Comparison of ENCODE assay signal across 22 cellular contexts in genomic region chr2:175463639-175464310, GRCh38.
DNase-seq lines count a peak whose midpoint lies in the region; ATAC-seq and TF ChIP-seq lines count a peak whose summit lies in the region.
"Had no signal": no experiment of that assay in that cellular context is flagged by ENCODE, and none has a peak within 500 bp of the region (broad histone marks: within the 10 kb centered on the region; RNA-seq: fewer than 3 reads in every experiment).

No MANE protein-coding gene starts in this region.

- no peak for TF ChIP-seq CTCF in HEK293 (tag by site-specific recombination; IDR thresholded peaks at IDR 0.05)
- no peak for TF ChIP-seq CTCF in ovary (IDR thresholded peaks at IDR 0.05)

- no peaks in the 10 kb centered on the region for H3K36me3 ChIP-seq in HEK293 (ENCODE audit: control insufficient read depth in 2 of 2, insufficient read depth in 1 of 2, low read length in 2 of 2)
- no peaks in the 10 kb centered on the region for H3K36me3 ChIP-seq in adipocyte (ENCODE audit: control insufficient read depth, insufficient read depth, low read length, severe bottlenecking)
- H3K36me3 ChIP-seq in ovary, result no peaks in the 10 kb centered on the region
- H3K36me3 ChIP-seq: pancreas had no signal

- H3K27ac ChIP-seq in HEK293 (ENCODE audit: extremely low read depth, low read depth, low read length), result no peak overlapping the region
- no peak overlapping the region for H3K27ac ChIP-seq in ovary
- H3K27ac ChIP-seq: epithelial cell of prostate, foreskin keratinocyte, hepatocyte, pancreas had no signal

- DNase-seq in NCI-H69 (lab: John Stamatoyannopoulos, UW), result peak; percentile 25
- DNase-seq in adipocyte (ENCODE audit: low read depth), result peak; percentile 66
- no peak for DNase-seq in sciatic nerve (ENCODE audit: low spot score)
- no peak for DNase-seq in ovary
- DNase-seq: activated CD8-positive, alpha-beta T cell treated with anti-CD3 and anti-CD28 coated beads for 36 hours; activated naive CD4-positive, alpha-beta T cell treated with anti-CD3 and anti-CD28 coated beads, Interleukin-2, amount 10 ng/mL, durations not matched to agents 7 days and 5 days; activated T-cell treated with anti-CD3 and anti-CD28 coated beads, Interleukin-2, amount 50 U/mL, for 1 hour; aorta; DND-41; foreskin keratinocyte; NCI-H1436; NCI-H2171; pancreas had no signal

- TF ChIP-seq EP300 in ovary (IDR thresholded peaks at IDR 0.05), result no peak

- H3K27me3 ChIP-seq in adipocyte (replicated peaks; ENCODE audit: control insufficient read depth, insufficient read depth, low read length) (no peaks in the 10 kb centered on the region), ovary (no peaks in the 10 kb centered on the region)
- H3K27me3 ChIP-seq: foreskin keratinocyte, hepatocyte, pancreas had no signal

- H3K4me3 ChIP-seq in HEK293 (ENCODE audit: low read depth, low read length) (no peak overlapping the region), adipocyte (ENCODE audit: low read length) (no peak overlapping the region), ovary (no peak overlapping the region)
- H3K4me3 ChIP-seq: hepatocyte, lung, pancreas had no signal

- peak; percentile 73 for ATAC-seq in sciatic nerve
- no peak for ATAC-seq in HG02870 (IDR thresholded peaks at IDR 0.05; ENCODE audit: unreplicated experiment)
- no peak for ATAC-seq in GM21619 (IDR thresholded peaks at IDR 0.05; ENCODE audit: unreplicated experiment)
- ATAC-seq: activated CD8-positive, alpha-beta T cell treated with anti-CD3 and anti-CD28 coated beads for 36 hours; foreskin keratinocyte; HCT116; Panc1; pancreas; stimulated activated effector memory CD8-positive, alpha-beta T cell treated with anti-CD3 and anti-CD28 coated beads, Interleukin-12 subunit alpha, Interleukin-12 subunit beta, amount 100 ng/mL, for 72 hours had no signal

- WGBS in ovary, 3 donors, result 51 to 72% (median 54%) methylated on average over 11 of the region's 11 CpGs

- POLR2A ChIA-PET in HEK293 (lab: Yijun Ruan, JAX), result no interaction called here

- no peak for TF ChIP-seq POLR2A in ovary (IDR thresholded peaks at IDR 0.05)

- intact Hi-C loops in sciatic nerve (cut with DNase I) (no loop called here), ovary (cut with DNase I) (no loop called here)

- no peaks in the 10 kb centered on the region for H3K9me3 ChIP-seq in HEK293 (ENCODE audit: control insufficient read depth, insufficient read depth, low read depth, low read length)
- H3K9me3 ChIP-seq in adipocyte (ENCODE audit: control insufficient read depth, low read length), result peaks cover 5% of the 10 kb centered on the region
- no peaks in the 10 kb centered on the region for H3K9me3 ChIP-seq in ovary
- H3K9me3 ChIP-seq: pancreas had no signal

- CTCF ChIA-PET in HEK293 (lab: Yijun Ruan, JAX), result interaction anchor here (0.7 kb wide), 1 partner anchor 596 kb away, joined by 3 read pairs; no protein-coding TSS in a partner anchor

- no peak overlapping the region for H3K9ac ChIP-seq in adipocyte (ENCODE audit: low read length)

- H3K4me1 ChIP-seq in HEK293 (ENCODE audit: control insufficient read depth, insufficient read depth, low read length) (no peaks in the 10 kb centered on the region), adipocyte (ENCODE audit: control insufficient read depth, insufficient read depth, low read length) (peaks cover 21% of the 10 kb centered on the region), ovary (ENCODE audit: insufficient read depth) (no peaks in the 10 kb centered on the region)
- H3K4me1 ChIP-seq: foreskin keratinocyte, pancreas had no signal

TF ChIP-seq in HEK293, 187 proteins besides CTCF, POLR2A, EP300 and RAD21:
- TF ChIP-seq ZIC2 (tag by site-specific recombination; IDR thresholded peaks at IDR 0.05), result peak; percentile 65; the same call in 1 of the 2 replicates
- TF ChIP-seq ZNF114 (tag by site-specific recombination; IDR thresholded peaks at IDR 0.05), result no peak

Comparison
In these comparisons a context has a peak if more than half of its experiments do, and no peak if none do; other contexts are left out.
1. DNase-seq: peak in NCI-H69 (single experiment) and adipocyte (single experiment); none in sciatic nerve (single experiment) and ovary (0 of 5).